Comparison of ENCODE assay signal across 17 cellular contexts in genomic region chr18:6941988-6942387, GRCh38.
"Had no signal": no experiment of that assay in that cellular context is flagged by ENCODE, and none has a peak within 500 bp of the region (broad histone marks: within the 10 kb centered on the region; RNA-seq: fewer than 3 reads in every experiment).

No MANE protein-coding gene starts in this region.

- H3K4me1 ChIP-seq: heart right ventricle, suprapubic skin, thyroid gland had no signal

- DNase-seq: effector CD8-positive, alpha-beta T cell; foreskin melanocyte; heart right ventricle; islet precursor cell; mammary epithelial cell; naive thymus-derived CD8-positive, alpha-beta T cell; nucleus accumbens; ovary; right cardiac atrium; stimulated activated CD4-positive, alpha-beta T cell treated with anti-CD3 and anti-CD28 coated beads, Interleukin-2, amount 100 ng/mL, for 48 hours; stimulated activated naive CD4-positive, alpha-beta T cell treated with Interleukin-2 at 50 U/mL for 16 hours; thyroid gland had no signal

- H3K36me3 ChIP-seq: heart right ventricle, ovary, suprapubic skin had no signal

- H3K27ac ChIP-seq: coronary artery, heart right ventricle, ovary, suprapubic skin, thyroid gland had no signal

- H3K27me3 ChIP-seq: ovary, suprapubic skin, thyroid gland had no signal

- H3K9me3 ChIP-seq: heart right ventricle, ovary, suprapubic skin, thyroid gland had no signal

- FAIRE-seq: urothelium cell line had no signal

- ATAC-seq: heart right ventricle; left lobe of liver; naive thymus-derived CD8-positive, alpha-beta T cell; right cardiac atrium had no signal

- H3K4me3 ChIP-seq: coronary artery, heart right ventricle, ovary, smooth muscle cell, suprapubic skin, thyroid gland had no signal
